2 cellular contexts compared by ENCODE assay signal in genomic region chr19:43668406-43669158, GRCh38.
TF ChIP-seq lines count a peak whose summit lies in the region.

No MANE protein-coding gene starts in this region.

TF ChIP-seq in HEK293, 187 proteins besides CTCF, POLR2A, EP300 and RAD21 (continued from another document and continues in another):
- TF ChIP-seq ZBTB11 (tag by site-specific recombination; conservative IDR thresholded peaks at IDR 0.05; ENCODE audit: low read depth) (peak; percentile 61), ZSCAN16 (tag by site-specific recombination; IDR thresholded peaks at IDR 0.05) (no peak), ZSCAN23 (tag by site-specific recombination; IDR thresholded peaks at IDR 0.05) (no peak), ZFP3 (tag by site-specific recombination; IDR thresholded peaks at IDR 0.05; ENCODE audit: low read depth) (no peak), ZNF221 (tag by site-specific recombination; IDR thresholded peaks at IDR 0.05; ENCODE audit: borderline replicate concordance) (no peak), ZNF626 (tag by site-specific recombination; IDR thresholded peaks at IDR 0.05) (no peak), KLF8 (tag by site-specific recombination; IDR thresholded peaks at IDR 0.05) (peak; percentile 97), ZFHX2 (tag by site-specific recombination; conservative IDR thresholded peaks at IDR 0.05) (no peak), ZNF394 (tag by site-specific recombination; IDR thresholded peaks at IDR 0.05; ENCODE audit: borderline replicate concordance) (peak; percentile 83; the same call in 1 of the 2 replicates), ZNF280C (tag by site-specific recombination; IDR thresholded peaks at IDR 0.05) (no peak), ZNF214 (tag by site-specific recombination; IDR thresholded peaks at IDR 0.05; ENCODE audit: borderline replicate concordance) (no peak), GFI1B (tag by site-specific recombination; IDR thresholded peaks at IDR 0.05) (no peak), ZNF16 (tag by site-specific recombination; IDR thresholded peaks at IDR 0.05; ENCODE audit: low read depth) (no peak), ZNF473 (tag by site-specific recombination; IDR thresholded peaks at IDR 0.05) (no peak), ZNF776 (tag by site-specific recombination; IDR thresholded peaks at IDR 0.05; ENCODE audit: borderline replicate concordance) (no peak), SP7 (tag by site-specific recombination; IDR thresholded peaks at IDR 0.05) (peak; percentile 70; the same call in 1 of the 2 replicates), BCL11B (tag by site-specific recombination; IDR thresholded peaks at IDR 0.05; ENCODE audit: low read depth) (peak; percentile 82), BCL6B (tag by site-specific recombination; IDR thresholded peaks at IDR 0.05) (no peak), OVOL3 (tag by site-specific recombination; IDR thresholded peaks at IDR 0.05) (no peak; the same call in 1 of the 2 replicates), ZNF391 (tag by site-specific recombination; IDR thresholded peaks at IDR 0.05; ENCODE audit: borderline replicate concordance, low read depth) (no peak; the same call in 1 of the 2 replicates)
- TF ChIP-seq, protein P1, sequence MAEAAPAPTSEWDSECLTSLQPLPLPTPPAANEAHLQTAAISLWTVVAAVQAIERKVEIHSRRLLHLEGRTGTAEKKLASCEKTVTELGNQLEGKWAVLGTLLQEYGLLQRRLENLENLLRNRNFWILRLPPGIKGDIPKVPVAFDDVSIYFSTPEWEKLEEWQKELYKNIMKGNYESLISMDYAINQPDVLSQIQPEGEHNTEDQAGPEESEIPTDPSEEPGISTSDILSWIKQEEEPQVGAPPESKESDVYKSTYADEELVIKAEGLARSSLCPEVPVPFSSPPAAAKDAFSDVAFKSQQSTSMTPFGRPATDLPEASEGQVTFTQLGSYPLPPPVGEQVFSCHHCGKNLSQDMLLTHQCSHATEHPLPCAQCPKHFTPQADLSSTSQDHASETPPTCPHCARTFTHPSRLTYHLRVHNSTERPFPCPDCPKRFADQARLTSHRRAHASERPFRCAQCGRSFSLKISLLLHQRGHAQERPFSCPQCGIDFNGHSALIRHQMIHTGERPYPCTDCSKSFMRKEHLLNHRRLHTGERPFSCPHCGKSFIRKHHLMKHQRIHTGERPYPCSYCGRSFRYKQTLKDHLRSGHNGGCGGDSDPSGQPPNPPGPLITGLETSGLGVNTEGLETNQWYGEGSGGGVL (tag by site-specific recombination; IDR thresholded peaks at IDR 0.05), result peak; percentile 66

TF ChIP-seq in SK-N-SH, 30 proteins besides CTCF, POLR2A, EP300 and RAD21 (continued from another document):
- TF ChIP-seq, protein P2, sequence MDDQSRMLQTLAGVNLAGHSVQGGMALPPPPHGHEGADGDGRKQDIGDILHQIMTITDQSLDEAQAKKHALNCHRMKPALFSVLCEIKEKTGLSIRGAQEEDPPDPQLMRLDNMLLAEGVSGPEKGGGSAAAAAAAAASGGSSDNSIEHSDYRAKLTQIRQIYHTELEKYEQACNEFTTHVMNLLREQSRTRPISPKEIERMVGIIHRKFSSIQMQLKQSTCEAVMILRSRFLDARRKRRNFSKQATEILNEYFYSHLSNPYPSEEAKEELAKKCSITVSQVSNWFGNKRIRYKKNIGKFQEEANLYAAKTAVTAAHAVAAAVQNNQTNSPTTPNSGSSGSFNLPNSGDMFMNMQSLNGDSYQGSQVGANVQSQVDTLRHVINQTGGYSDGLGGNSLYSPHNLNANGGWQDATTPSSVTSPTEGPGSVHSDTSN (IDR thresholded peaks at IDR 0.05), result no peak
- TF ChIP-seq EZH2phosphoT487 (IDR thresholded peaks at IDR 0.05; ENCODE audit: borderline replicate concordance, low read depth), result no peak
- TF ChIP-seq FOSL2 (IDR thresholded peaks at IDR 0.05; ENCODE audit: borderline replicate concordance, low read depth), result peak; percentile 53; the same call in 1 of the 2 replicates
- TF ChIP-seq MEF2A (IDR thresholded peaks at IDR 0.05; ENCODE audit: borderline replicate concordance, low read depth), result no peak
- TF ChIP-seq RCOR1 (IDR thresholded peaks at IDR 0.05; ENCODE audit: low read length), result no peak
- TF ChIP-seq RFX5 (IDR thresholded peaks at IDR 0.05; ENCODE audit: low read length), result no peak
- peak; percentile 18; the same call in 1 of the 2 replicates for TF ChIP-seq GABPA (IDR thresholded peaks at IDR 0.05; ENCODE audit: low read depth)
- no peak for TF ChIP-seq USF2 (IDR thresholded peaks at IDR 0.05; ENCODE audit: borderline replicate concordance, low read depth, low read length)
- TF ChIP-seq, protein P3, sequence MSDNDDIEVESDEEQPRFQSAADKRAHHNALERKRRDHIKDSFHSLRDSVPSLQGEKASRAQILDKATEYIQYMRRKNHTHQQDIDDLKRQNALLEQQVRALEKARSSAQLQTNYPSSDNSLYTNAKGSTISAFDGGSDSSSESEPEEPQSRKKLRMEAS (IDR thresholded peaks at IDR 0.05; ENCODE audit: low read depth), result peak; percentile 37; the same call in 1 of the 2 replicates
- TF ChIP-seq, protein P4, sequence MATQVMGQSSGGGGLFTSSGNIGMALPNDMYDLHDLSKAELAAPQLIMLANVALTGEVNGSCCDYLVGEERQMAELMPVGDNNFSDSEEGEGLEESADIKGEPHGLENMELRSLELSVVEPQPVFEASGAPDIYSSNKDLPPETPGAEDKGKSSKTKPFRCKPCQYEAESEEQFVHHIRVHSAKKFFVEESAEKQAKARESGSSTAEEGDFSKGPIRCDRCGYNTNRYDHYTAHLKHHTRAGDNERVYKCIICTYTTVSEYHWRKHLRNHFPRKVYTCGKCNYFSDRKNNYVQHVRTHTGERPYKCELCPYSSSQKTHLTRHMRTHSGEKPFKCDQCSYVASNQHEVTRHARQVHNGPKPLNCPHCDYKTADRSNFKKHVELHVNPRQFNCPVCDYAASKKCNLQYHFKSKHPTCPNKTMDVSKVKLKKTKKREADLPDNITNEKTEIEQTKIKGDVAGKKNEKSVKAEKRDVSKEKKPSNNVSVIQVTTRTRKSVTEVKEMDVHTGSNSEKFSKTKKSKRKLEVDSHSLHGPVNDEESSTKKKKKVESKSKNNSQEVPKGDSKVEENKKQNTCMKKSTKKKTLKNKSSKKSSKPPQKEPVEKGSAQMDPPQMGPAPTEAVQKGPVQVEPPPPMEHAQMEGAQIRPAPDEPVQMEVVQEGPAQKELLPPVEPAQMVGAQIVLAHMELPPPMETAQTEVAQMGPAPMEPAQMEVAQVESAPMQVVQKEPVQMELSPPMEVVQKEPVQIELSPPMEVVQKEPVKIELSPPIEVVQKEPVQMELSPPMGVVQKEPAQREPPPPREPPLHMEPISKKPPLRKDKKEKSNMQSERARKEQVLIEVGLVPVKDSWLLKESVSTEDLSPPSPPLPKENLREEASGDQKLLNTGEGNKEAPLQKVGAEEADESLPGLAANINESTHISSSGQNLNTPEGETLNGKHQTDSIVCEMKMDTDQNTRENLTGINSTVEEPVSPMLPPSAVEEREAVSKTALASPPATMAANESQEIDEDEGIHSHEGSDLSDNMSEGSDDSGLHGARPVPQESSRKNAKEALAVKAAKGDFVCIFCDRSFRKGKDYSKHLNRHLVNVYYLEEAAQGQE (IDR thresholded peaks at IDR 0.05; ENCODE audit: low read depth, low read length), result 0 out of 2 replicates have a peak, but pooled peaks have one; percentile 30
- no peak for TF ChIP-seq GATA2 (CRISPR knock-in tag; IDR thresholded peaks at IDR 0.05)
- TF ChIP-seq FOXJ3 (CRISPR knock-in tag; IDR thresholded peaks at IDR 0.05), result no peak
- TF ChIP-seq SIN3A (IDR thresholded peaks at IDR 0.05; ENCODE audit: borderline replicate concordance, low read depth, low read length), result no peak
- TF ChIP-seq CHD2 (IDR thresholded peaks at IDR 0.05; ENCODE audit: low read length, partially characterized antibody), result no peak
- peak; percentile 74 for TF ChIP-seq TAF1 (IDR thresholded peaks at IDR 0.05; ENCODE audit: borderline replicate concordance, low read depth, low read length)
- no peak for TF ChIP-seq ZBTB33 (IDR thresholded peaks at IDR 0.05; ENCODE audit: borderline replicate concordance, low read depth)
- no peak for TF ChIP-seq IRF3 (IDR thresholded peaks at IDR 0.05; ENCODE audit: low read depth, low read length)
- TF ChIP-seq TCF12 (IDR thresholded peaks at IDR 0.05), result peak; percentile 52
- no peak for TF ChIP-seq NRF1 (IDR thresholded peaks at IDR 0.05; ENCODE audit: low read depth, low read length)
